Comparison of ENCODE assay signal across 1 cellular context in genomic region chr9:75087824-75088645, GRCh38.
TF ChIP-seq lines count a peak whose summit lies in the region.

NMRK1 (minus strand) TSS chr9:75088155; CDS start chr9:75083115, 5,040 bp downstream.
OSTF1 (plus strand) TSS chr9:75088514; CDS start chr9:75088693, 179 bp downstream.

TF ChIP-seq in HepG2, 621 proteins besides CTCF, POLR2A, EP300 and RAD21 (continued from another document and continues in another):
- TF ChIP-seq, protein P1, sequence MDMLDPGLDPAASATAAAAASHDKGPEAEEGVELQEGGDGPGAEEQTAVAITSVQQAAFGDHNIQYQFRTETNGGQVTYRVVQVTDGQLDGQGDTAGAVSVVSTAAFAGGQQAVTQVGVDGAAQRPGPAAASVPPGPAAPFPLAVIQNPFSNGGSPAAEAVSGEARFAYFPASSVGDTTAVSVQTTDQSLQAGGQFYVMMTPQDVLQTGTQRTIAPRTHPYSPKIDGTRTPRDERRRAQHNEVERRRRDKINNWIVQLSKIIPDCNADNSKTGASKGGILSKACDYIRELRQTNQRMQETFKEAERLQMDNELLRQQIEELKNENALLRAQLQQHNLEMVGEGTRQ (IDR thresholded peaks at IDR 0.05; ENCODE audit: low read depth, low read length): no peak
- TF ChIP-seq, protein P1 (CRISPR knock-in tag; IDR thresholded peaks at IDR 0.05; ENCODE audit: borderline replicate concordance): no peak
- TF ChIP-seq ZNF543 (CRISPR knock-in tag; IDR thresholded peaks at IDR 0.05) (no peak), MTF1 (CRISPR knock-in tag; IDR thresholded peaks at IDR 0.05) (no peak), ZC3H4 (CRISPR knock-in tag; IDR thresholded peaks at IDR 0.05; ENCODE audit: borderline replicate concordance) (peak; percentile 25; the same call in 1 of the 2 replicates), NFYB (CRISPR knock-in tag; IDR thresholded peaks at IDR 0.05) (peak; percentile 63; the same call in 1 of the 2 replicates), ZBTB8A (CRISPR knock-in tag; IDR thresholded peaks at IDR 0.05; ENCODE audit: borderline replicate concordance, low read depth) (no peak), SRSF4 (IDR thresholded peaks at IDR 0.05; ENCODE audit: low read depth, low read length, poor library complexity, severe bottlenecking) (no peak), PHF21A (CRISPR knock-in tag; IDR thresholded peaks at IDR 0.05) (peak; percentile 81), HOXA3 (CRISPR knock-in tag; IDR thresholded peaks at IDR 0.05) (no peak), THYN1 (CRISPR knock-in tag; IDR thresholded peaks at IDR 0.05; ENCODE audit: borderline replicate concordance, low read depth) (no peak), POLR2G (IDR thresholded peaks at IDR 0.05; ENCODE audit: low read depth, low read length) (peak; percentile 83), KAT8 (CRISPR knock-in tag; IDR thresholded peaks at IDR 0.05) (no peak), ZBTB10 (CRISPR knock-in tag; IDR thresholded peaks at IDR 0.05; ENCODE audit: borderline replicate concordance) (peak; percentile 30; the same call in 1 of the 2 replicates), ZNF577 (CRISPR knock-in tag; IDR thresholded peaks at IDR 0.05; ENCODE audit: borderline replicate concordance, low read depth) (no peak), ZFP90 (CRISPR knock-in tag; IDR thresholded peaks at IDR 0.05; ENCODE audit: borderline replicate concordance) (no peak), ZGPAT (CRISPR knock-in tag; IDR thresholded peaks at IDR 0.05) (peak; percentile 60), SP140L (CRISPR knock-in tag; IDR thresholded peaks at IDR 0.05; ENCODE audit: borderline replicate concordance) (no peak), ZNF501 (CRISPR knock-in tag; IDR thresholded peaks at IDR 0.05) (peak; percentile 40; the same call in 1 of the 2 replicates), ZFY (CRISPR knock-in tag; IDR thresholded peaks at IDR 0.05) (peak; percentile 57; the same call in 1 of the 2 replicates), YEATS2 (CRISPR knock-in tag; IDR thresholded peaks at IDR 0.05; ENCODE audit: borderline replicate concordance) (0 out of 2 replicates have a peak, but pooled peaks have one; percentile 17), PATZ1 (CRISPR knock-in tag; IDR thresholded peaks at IDR 0.05) (peak; percentile 43; the same call in 1 of the 2 replicates), KDM2A (CRISPR knock-in tag; IDR thresholded peaks at IDR 0.05; ENCODE audit: borderline replicate concordance, low read depth) (no peak), ZNF788 (CRISPR knock-in tag; IDR thresholded peaks at IDR 0.05; ENCODE audit: borderline replicate concordance) (0 out of 2 replicates have a peak, but pooled peaks have one; percentile 18), TCF7L2 (IDR thresholded peaks at IDR 0.05; ENCODE audit: low read depth, low read length) (no peak), PTBP1 (IDR thresholded peaks at IDR 0.05; ENCODE audit: low read depth, low read length, poor library complexity, severe bottlenecking) (peak; percentile 42), SMAD9 (CRISPR knock-in tag; IDR thresholded peaks at IDR 0.05) (no peak), ZNF879 (CRISPR knock-in tag; IDR thresholded peaks at IDR 0.05) (no peak), JARID2 (CRISPR knock-in tag; IDR thresholded peaks at IDR 0.05; ENCODE audit: insufficient replicate concordance) (no peak), MTERF4 (CRISPR knock-in tag; IDR thresholded peaks at IDR 0.05) (no peak), ZNF768 (CRISPR knock-in tag; IDR thresholded peaks at IDR 0.05) (peak; percentile 75; the same call in 1 of the 2 replicates), SAP130 (CRISPR knock-in tag; IDR thresholded peaks at IDR 0.05; ENCODE audit: low read depth) (peak; percentile 52), NR2C2 (CRISPR knock-in tag; IDR thresholded peaks at IDR 0.05; ENCODE audit: borderline replicate concordance) (no peak), ZKSCAN5 (CRISPR knock-in tag; IDR thresholded peaks at IDR 0.05) (no peak), CERS6 (CRISPR knock-in tag; IDR thresholded peaks at IDR 0.05) (no peak), ZNF430 (CRISPR knock-in tag; IDR thresholded peaks at IDR 0.05) (no peak), ZNF337 (CRISPR knock-in tag; IDR thresholded peaks at IDR 0.05; ENCODE audit: borderline replicate concordance, low read depth) (no peak), YY1 (IDR thresholded peaks at IDR 0.05; ENCODE audit: insufficient read depth, insufficient replicate concordance, low read depth, low read length) (peak; percentile 1), HNF4A (CRISPR knock-in tag; IDR thresholded peaks at IDR 0.05) (no peak), SP5 (CRISPR knock-in tag; IDR thresholded peaks at IDR 0.05; ENCODE audit: borderline replicate concordance, low read depth) (peak; percentile 78)
- TF ChIP-seq, protein P2, sequence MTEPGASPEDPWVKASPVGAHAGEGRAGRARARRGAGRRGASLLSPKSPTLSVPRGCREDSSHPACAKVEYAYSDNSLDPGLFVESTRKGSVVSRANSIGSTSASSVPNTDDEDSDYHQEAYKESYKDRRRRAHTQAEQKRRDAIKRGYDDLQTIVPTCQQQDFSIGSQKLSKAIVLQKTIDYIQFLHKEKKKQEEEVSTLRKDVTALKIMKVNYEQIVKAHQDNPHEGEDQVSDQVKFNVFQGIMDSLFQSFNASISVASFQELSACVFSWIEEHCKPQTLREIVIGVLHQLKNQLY (CRISPR knock-in tag; IDR thresholded peaks at IDR 0.05): no peak
- TF ChIP-seq, protein P3, sequence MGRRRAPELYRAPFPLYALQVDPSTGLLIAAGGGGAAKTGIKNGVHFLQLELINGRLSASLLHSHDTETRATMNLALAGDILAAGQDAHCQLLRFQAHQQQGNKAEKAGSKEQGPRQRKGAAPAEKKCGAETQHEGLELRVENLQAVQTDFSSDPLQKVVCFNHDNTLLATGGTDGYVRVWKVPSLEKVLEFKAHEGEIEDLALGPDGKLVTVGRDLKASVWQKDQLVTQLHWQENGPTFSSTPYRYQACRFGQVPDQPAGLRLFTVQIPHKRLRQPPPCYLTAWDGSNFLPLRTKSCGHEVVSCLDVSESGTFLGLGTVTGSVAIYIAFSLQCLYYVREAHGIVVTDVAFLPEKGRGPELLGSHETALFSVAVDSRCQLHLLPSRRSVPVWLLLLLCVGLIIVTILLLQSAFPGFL (CRISPR knock-in tag; IDR thresholded peaks at IDR 0.05): no peak
- TF ChIP-seq, protein P4, sequence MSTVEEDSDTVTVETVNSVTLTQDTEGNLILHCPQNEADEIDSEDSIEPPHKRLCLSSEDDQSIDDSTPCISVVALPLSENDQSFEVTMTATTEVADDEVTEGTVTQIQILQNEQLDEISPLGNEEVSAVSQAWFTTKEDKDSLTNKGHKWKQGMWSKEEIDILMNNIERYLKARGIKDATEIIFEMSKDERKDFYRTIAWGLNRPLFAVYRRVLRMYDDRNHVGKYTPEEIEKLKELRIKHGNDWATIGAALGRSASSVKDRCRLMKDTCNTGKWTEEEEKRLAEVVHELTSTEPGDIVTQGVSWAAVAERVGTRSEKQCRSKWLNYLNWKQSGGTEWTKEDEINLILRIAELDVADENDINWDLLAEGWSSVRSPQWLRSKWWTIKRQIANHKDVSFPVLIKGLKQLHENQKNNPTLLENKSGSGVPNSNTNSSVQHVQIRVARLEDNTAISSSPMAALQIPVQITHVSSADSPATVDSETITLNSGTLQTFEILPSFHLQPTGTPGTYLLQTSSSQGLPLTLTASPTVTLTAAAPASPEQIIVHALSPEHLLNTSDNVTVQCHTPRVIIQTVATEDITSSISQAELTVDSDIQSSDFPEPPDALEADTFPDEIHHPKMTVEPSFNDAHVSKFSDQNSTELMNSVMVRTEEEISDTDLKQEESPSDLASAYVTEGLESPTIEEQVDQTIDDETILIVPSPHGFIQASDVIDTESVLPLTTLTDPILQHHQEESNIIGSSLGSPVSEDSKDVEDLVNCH (CRISPR knock-in tag; IDR thresholded peaks at IDR 0.05): no peak
- TF ChIP-seq, protein P5, sequence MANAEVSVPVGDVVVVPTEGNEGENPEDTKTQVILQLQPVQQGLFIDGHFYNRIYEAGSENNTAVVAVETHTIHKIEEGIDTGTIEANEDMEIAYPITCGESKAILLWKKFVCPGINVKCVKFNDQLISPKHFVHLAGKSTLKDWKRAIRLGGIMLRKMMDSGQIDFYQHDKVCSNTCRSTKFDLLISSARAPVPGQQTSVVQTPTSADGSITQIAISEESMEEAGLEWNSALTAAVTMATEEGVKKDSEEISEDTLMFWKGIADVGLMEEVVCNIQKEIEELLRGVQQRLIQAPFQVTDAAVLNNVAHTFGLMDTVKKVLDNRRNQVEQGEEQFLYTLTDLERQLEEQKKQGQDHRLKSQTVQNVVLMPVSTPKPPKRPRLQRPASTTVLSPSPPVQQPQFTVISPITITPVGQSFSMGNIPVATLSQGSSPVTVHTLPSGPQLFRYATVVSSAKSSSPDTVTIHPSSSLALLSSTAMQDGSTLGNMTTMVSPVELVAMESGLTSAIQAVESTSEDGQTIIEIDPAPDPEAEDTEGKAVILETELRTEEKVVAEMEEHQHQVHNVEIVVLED (CRISPR knock-in tag; IDR thresholded peaks at IDR 0.05; ENCODE audit: borderline replicate concordance): peak; percentile 76
- TF ChIP-seq, protein P6, sequence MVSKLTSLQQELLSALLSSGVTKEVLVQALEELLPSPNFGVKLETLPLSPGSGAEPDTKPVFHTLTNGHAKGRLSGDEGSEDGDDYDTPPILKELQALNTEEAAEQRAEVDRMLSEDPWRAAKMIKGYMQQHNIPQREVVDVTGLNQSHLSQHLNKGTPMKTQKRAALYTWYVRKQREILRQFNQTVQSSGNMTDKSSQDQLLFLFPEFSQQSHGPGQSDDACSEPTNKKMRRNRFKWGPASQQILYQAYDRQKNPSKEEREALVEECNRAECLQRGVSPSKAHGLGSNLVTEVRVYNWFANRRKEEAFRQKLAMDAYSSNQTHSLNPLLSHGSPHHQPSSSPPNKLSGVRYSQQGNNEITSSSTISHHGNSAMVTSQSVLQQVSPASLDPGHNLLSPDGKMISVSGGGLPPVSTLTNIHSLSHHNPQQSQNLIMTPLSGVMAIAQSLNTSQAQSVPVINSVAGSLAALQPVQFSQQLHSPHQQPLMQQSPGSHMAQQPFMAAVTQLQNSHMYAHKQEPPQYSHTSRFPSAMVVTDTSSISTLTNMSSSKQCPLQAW (CRISPR knock-in tag; IDR thresholded peaks at IDR 0.05): no peak
